In the genomic region with DNA sequence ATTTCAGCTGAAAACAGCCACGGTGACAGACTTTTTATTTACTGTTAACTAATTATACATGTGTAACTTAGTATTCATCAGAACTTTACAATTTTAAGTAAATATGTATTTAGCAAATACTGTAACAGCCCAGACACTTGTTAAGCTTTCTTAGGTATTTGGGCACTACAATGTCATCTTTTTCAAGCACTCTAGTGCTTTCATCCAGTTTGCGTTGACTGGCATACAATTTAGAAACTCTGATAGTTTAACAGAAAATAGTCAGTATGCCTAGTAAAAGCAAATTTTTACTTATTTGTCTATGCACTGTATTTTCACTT, we compare ENCODE assay signal across 25 cellular contexts. TPM values are rescaled to one million over a fixed set of nuclear protein-coding genes. Genes with fewer than 3 reads are reported as not detected.
DNase-seq lines count a peak whose midpoint lies in the region; ATAC-seq and TF ChIP-seq lines count a peak whose summit lies in the region.
"Had no signal": no experiment of that assay in that cellular context is flagged by ENCODE, and none has a peak within 500 bp of the region (broad histone marks: within the 10 kb centered on the region; RNA-seq: fewer than 3 reads in every experiment).

No MANE protein-coding gene starts in this region.

- no peak for ATAC-seq in CD4-positive, CD25-positive, alpha-beta regulatory T cell (ENCODE audit: low read depth in 2 of 2)
- ATAC-seq in activated naive CD8-positive, alpha-beta T cell treated with anti-CD3 and anti-CD28 coated beads, Interleukin-2, amount 50 U/mL, for 24 hours, result no peak
- no peak for ATAC-seq in sciatic nerve
- no peak for ATAC-seq in HG03108 (IDR thresholded peaks at IDR 0.05; ENCODE audit: unreplicated experiment)
- ATAC-seq: activated T-cell treated with anti-CD3 and anti-CD28 coated beads, Interleukin-2, amount 50 U/mL, for 4 hours; heart left ventricle; stimulated activated naive B cell treated with anti-CD40 and anti-IgM and Interleukin-4, amounts not matched to agents 10 μg/mL and 1 μg/mL and 100 μg/mL, for 72 hours had no signal

- H3K9me3 ChIP-seq in CD4-positive, CD25-positive, alpha-beta regulatory T cell (ENCODE audit: control insufficient read depth in 2 of 2, low read length in 2 of 2), result no peaks in the 10 kb centered on the region
- no peaks in the 10 kb centered on the region for H3K9me3 ChIP-seq in neural progenitor cell (ENCODE audit: low read depth)
- no peaks in the 10 kb centered on the region for H3K9me3 ChIP-seq in MG63
- H3K9me3 ChIP-seq: heart left ventricle, Peyer's patch, thoracic aorta, vagina had no signal

- H3K27ac Mint-ChIP-seq in CD4-positive, CD25-positive, alpha-beta regulatory T cell, result no peak overlapping the region
- peak overlapping the region; percentile 76 for H3K27ac Mint-ChIP-seq in activated naive CD8-positive, alpha-beta T cell treated with anti-CD3 and anti-CD28 coated beads, Interleukin-2, amount 50 U/mL, for 24 hours
- no peak overlapping the region for H3K27ac Mint-ChIP-seq in neural progenitor cell
- H3K27ac Mint-ChIP-seq: activated naive CD4-positive, alpha-beta T cell treated with anti-CD3 and anti-CD28 coated beads for 36 hours; stimulated activated naive B cell treated with anti-CD40 and anti-IgM and Interleukin-4, amounts not matched to agents 10 μg/mL and 1 μg/mL and 100 μg/mL, for 72 hours had no signal

- intact Hi-C loops in sciatic nerve (cut with DNase I), result no loop called here

- H3K36me3 Mint-ChIP-seq in CD4-positive, CD25-positive, alpha-beta regulatory T cell, result peaks cover 47% of the 10 kb centered on the region
- peaks cover 77% of the 10 kb centered on the region for H3K36me3 Mint-ChIP-seq in activated naive CD8-positive, alpha-beta T cell treated with anti-CD3 and anti-CD28 coated beads, Interleukin-2, amount 50 U/mL, for 24 hours (ENCODE audit: low read depth)
- H3K36me3 Mint-ChIP-seq in neural progenitor cell, result peaks cover 35% of the 10 kb centered on the region

- H4K20me1 ChIP-seq in neural progenitor cell (ENCODE audit: low read depth), result peaks cover 97% of the 10 kb centered on the region

- peak overlapping the region; percentile 17 for H3K4me2 ChIP-seq in neural progenitor cell

- peak in 1 of 3 donors; percentile 0 for DNase-seq in CD4-positive, CD25-positive, alpha-beta regulatory T cell
- no peak for DNase-seq in activated naive CD8-positive, alpha-beta T cell treated with anti-CD3 and anti-CD28 coated beads, Interleukin-2, amount 50 U/mL, for 24 hours
- DNase-seq in neural progenitor cell (ENCODE audit: low spot score) (no peak), sciatic nerve (ENCODE audit: low spot score) (no peak), MG63 (no peak)
- DNase-seq: activated CD4-positive, alpha-beta T cell treated with anti-CD3 and anti-CD28 coated beads for 1 hour; activated naive CD4-positive, alpha-beta T cell treated with anti-CD3 and anti-CD28 coated beads for 36 hours; activated T-cell treated with anti-CD3 and anti-CD28 coated beads, Interleukin-2, amount 50 U/mL, for 4 hours; central memory CD4-positive, alpha-beta T cell; DMS53; GDM1; heart left ventricle; Karpas-422; NCI-H1048; NCI-H187; NCI-H2171 treated with DMSO at 0.1 percent for 48 hours; NCI-H524; Peyer's patch; retina; stimulated activated CD4-positive, alpha-beta T cell treated with anti-CD3 and anti-CD28 coated beads, Interleukin-4, amount 100 ng/mL, for 1 hour; stimulated activated naive B cell treated with anti-CD40 and anti-IgM and Interleukin-4, amounts not matched to agents 10 μg/mL and 1 μg/mL and 100 μg/mL, for 72 hours had no signal

- H3F3A ChIP-seq in neural progenitor cell (ENCODE audit: low read depth), result peaks cover 49% of the 10 kb centered on the region

- H3K4me1 Mint-ChIP-seq in CD4-positive, CD25-positive, alpha-beta regulatory T cell, result peaks cover 43 to 69% (median 61%) of the 10 kb centered on the region in 4 donors
- peaks cover 63% of the 10 kb centered on the region for H3K4me1 Mint-ChIP-seq in activated naive CD8-positive, alpha-beta T cell treated with anti-CD3 and anti-CD28 coated beads, Interleukin-2, amount 50 U/mL, for 24 hours
- H3K4me1 Mint-ChIP-seq in neural progenitor cell, result peaks cover 6% of the 10 kb centered on the region

- no peaks in the 10 kb centered on the region for H3K9me3 Mint-ChIP-seq in CD4-positive, CD25-positive, alpha-beta regulatory T cell
- no peaks in the 10 kb centered on the region for H3K9me3 Mint-ChIP-seq in activated naive CD8-positive, alpha-beta T cell treated with anti-CD3 and anti-CD28 coated beads, Interleukin-2, amount 50 U/mL, for 24 hours
- no peaks in the 10 kb centered on the region for H3K9me3 Mint-ChIP-seq in neural progenitor cell
- H3K9me3 Mint-ChIP-seq: activated naive CD4-positive, alpha-beta T cell treated with anti-CD3 and anti-CD28 coated beads for 36 hours; activated T-cell treated with anti-CD3 and anti-CD28 coated beads, Interleukin-2, amount 50 U/mL, for 4 hours; stimulated activated naive B cell treated with anti-CD40 and anti-IgM and Interleukin-4, amounts not matched to agents 10 μg/mL and 1 μg/mL and 100 μg/mL, for 72 hours had no signal

- H3K27me3 Mint-ChIP-seq in CD4-positive, CD25-positive, alpha-beta regulatory T cell, result no peaks in the 10 kb centered on the region
- H3K27me3 Mint-ChIP-seq in activated naive CD8-positive, alpha-beta T cell treated with anti-CD3 and anti-CD28 coated beads, Interleukin-2, amount 50 U/mL, for 24 hours, result no peaks in the 10 kb centered on the region
- H3K27me3 Mint-ChIP-seq in neural progenitor cell (ENCODE audit: insufficient read depth, low read depth), result no peaks in the 10 kb centered on the region
- H3K27me3 Mint-ChIP-seq: stimulated activated naive B cell treated with anti-CD40 and anti-IgM and Interleukin-4, amounts not matched to agents 10 μg/mL and 1 μg/mL and 100 μg/mL, for 72 hours had no signal

- H3K79me2 ChIP-seq in neural progenitor cell (ENCODE audit: low read depth), result peaks cover 100% of the 10 kb centered on the region

- no peak overlapping the region for H2AFZ ChIP-seq in neural progenitor cell (replicated peaks)

- TF ChIP-seq POLR2A in GM19099 (IDR thresholded peaks at IDR 0.05; ENCODE audit: extremely low read depth, insufficient read length, low read depth), result peak; percentile 13

- TF ChIP-seq CTCF in neural progenitor cell (IDR thresholded peaks at IDR 0.05), result no peak

- H3K4me1 ChIP-seq in CD4-positive, CD25-positive, alpha-beta regulatory T cell (ENCODE audit: control insufficient read depth, insufficient read depth, low read length, poor library complexity, severe bottlenecking), result peaks cover 68% of the 10 kb centered on the region
- H3K4me1 ChIP-seq in neural progenitor cell, result no peaks in the 10 kb centered on the region

- H3K9ac ChIP-seq in neural progenitor cell, result no peak overlapping the region

- H3K4me3 Mint-ChIP-seq in CD4-positive, CD25-positive, alpha-beta regulatory T cell, result peak overlapping the region in 3 of 4 donors; percentile 59 to 68 (median 64)
- no peak overlapping the region for H3K4me3 Mint-ChIP-seq in activated naive CD8-positive, alpha-beta T cell treated with anti-CD3 and anti-CD28 coated beads, Interleukin-2, amount 50 U/mL, for 24 hours
- H3K4me3 Mint-ChIP-seq in neural progenitor cell, result no peak overlapping the region
- H3K4me3 Mint-ChIP-seq: activated naive CD4-positive, alpha-beta T cell treated with anti-CD3 and anti-CD28 coated beads for 36 hours; stimulated activated naive B cell treated with anti-CD40 and anti-IgM and Interleukin-4, amounts not matched to agents 10 μg/mL and 1 μg/mL and 100 μg/mL, for 72 hours had no signal

- no peaks in the 10 kb centered on the region for H3K27me3 ChIP-seq in CD4-positive, CD25-positive, alpha-beta regulatory T cell (ENCODE audit: control insufficient read depth, insufficient read depth, low read length)
- H3K27me3 ChIP-seq in neural progenitor cell (no peaks in the 10 kb centered on the region), MG63 (no peaks in the 10 kb centered on the region)
- H3K27me3 ChIP-seq: heart left ventricle, Peyer's patch, vagina had no signal

- no peak overlapping the region for H3K27ac ChIP-seq in CD4-positive, CD25-positive, alpha-beta regulatory T cell (ENCODE audit: insufficient read depth, low read length, poor library complexity, severe bottlenecking)
- no peak overlapping the region for H3K27ac ChIP-seq in neural progenitor cell
- H3K27ac ChIP-seq: heart left ventricle, Peyer's patch, vagina had no signal

- H3K4me3 ChIP-seq in CD4-positive, CD25-positive, alpha-beta regulatory T cell (ENCODE audit: low read depth, low read length), result peak overlapping the region; percentile 42
- H3K4me3 ChIP-seq in neural progenitor cell, result no peak overlapping the region
- H3K4me3 ChIP-seq in MG63, result no peak overlapping the region
- H3K4me3 ChIP-seq: heart left ventricle, Peyer's patch, thoracic aorta, vagina had no signal

- H3K36me3 ChIP-seq in CD4-positive, CD25-positive, alpha-beta regulatory T cell (ENCODE audit: control insufficient read depth, insufficient read depth, low read length), result peaks cover 97% of the 10 kb centered on the region
- H3K36me3 ChIP-seq in neural progenitor cell, result peaks cover 64% of the 10 kb centered on the region
- peaks cover 100% of the 10 kb centered on the region for H3K36me3 ChIP-seq in MG63

RNA-seq across cellular contexts. Expression of a gene that starts 10.6 kb away (rescaled TPM):
- 1,180 TPM for total RNA-seq in CD4-positive, CD25-positive, alpha-beta regulatory T cell
- 100 to 1,000 TPM; 112 to 144 (median 117) TPM for polyA plus RNA-seq in CD4-positive, CD25-positive, alpha-beta regulatory T cell
- total RNA-seq in neural progenitor cell (ENCODE audit: low replicate concordance) (359 and 555 TPM in 2 replicates), sciatic nerve (438 TPM)
- total RNA-seq in MG63 (2014; rRNA removed; shearing (Covaris generic); ENCODE audit: low replicate concordance), result 273 and 328 TPM in 2 replicates

RNA-seq across cellular contexts. Expression of a gene that starts 32.2 kb away (rescaled TPM):
- total RNA-seq in CD4-positive, CD25-positive, alpha-beta regulatory T cell, result 48.8 TPM
- 100 to 1,000 TPM; 295 to 378 (median 363) TPM for polyA plus RNA-seq in CD4-positive, CD25-positive, alpha-beta regulatory T cell
- total RNA-seq in neural progenitor cell (ENCODE audit: low replicate concordance) (135 and 253 TPM in 2 replicates), sciatic nerve (63.8 TPM)
- 143 and 318 TPM in 2 replicates for total RNA-seq in MG63 (2014; rRNA removed; shearing (Covaris generic); ENCODE audit: low replicate concordance)

RNA-seq across cellular contexts. Expression of a gene that starts 32.3 kb away (rescaled TPM):
- total RNA-seq in CD4-positive, CD25-positive, alpha-beta regulatory T cell, result 21.2 TPM
- polyA plus RNA-seq in CD4-positive, CD25-positive, alpha-beta regulatory T cell, result 10 to 100 TPM; 22.3 to 32.6 (median 25.4) TPM
- total RNA-seq in neural progenitor cell (ENCODE audit: low replicate concordance) (21.7 and 29.3 TPM in 2 replicates), sciatic nerve (26.7 TPM)
- 94.3 and 130 TPM in 2 replicates for total RNA-seq in MG63 (2014; rRNA removed; shearing (Covaris generic); ENCODE audit: low replicate concordance)

RNA-seq across cellular contexts. Expression of a gene that starts 40.4 kb away (rescaled TPM):
- 159 TPM for total RNA-seq in CD4-positive, CD25-positive, alpha-beta regulatory T cell
- 100 to 1,000 TPM in 2 of 4 donors, 10 to 100 TPM in 2; 87.3 to 126 (median 100) TPM for polyA plus RNA-seq in CD4-positive, CD25-positive, alpha-beta regulatory T cell
- total RNA-seq in neural progenitor cell (ENCODE audit: low replicate concordance) (45.1 and 54.7 TPM in 2 replicates), sciatic nerve (74.2 TPM)
- 50.5 and 57.7 TPM in 2 replicates for total RNA-seq in MG63 (2014; rRNA removed; shearing (Covaris generic); ENCODE audit: low replicate concordance)

Comparison
In these comparisons a context has a peak if more than half of its experiments do, and no peak if none do; other contexts are left out.
1. H3K4me3 Mint-ChIP-seq: peak in CD4-positive, CD25-positive, alpha-beta regulatory T cell (3 of 4); none in activated naive CD8-positive, alpha-beta T cell treated with anti-CD3 and anti-CD28 coated beads, Interleukin-2, amount 50 U/mL, for 24 hours (single experiment) and neural progenitor cell (single experiment).